In the genomic region with DNA sequence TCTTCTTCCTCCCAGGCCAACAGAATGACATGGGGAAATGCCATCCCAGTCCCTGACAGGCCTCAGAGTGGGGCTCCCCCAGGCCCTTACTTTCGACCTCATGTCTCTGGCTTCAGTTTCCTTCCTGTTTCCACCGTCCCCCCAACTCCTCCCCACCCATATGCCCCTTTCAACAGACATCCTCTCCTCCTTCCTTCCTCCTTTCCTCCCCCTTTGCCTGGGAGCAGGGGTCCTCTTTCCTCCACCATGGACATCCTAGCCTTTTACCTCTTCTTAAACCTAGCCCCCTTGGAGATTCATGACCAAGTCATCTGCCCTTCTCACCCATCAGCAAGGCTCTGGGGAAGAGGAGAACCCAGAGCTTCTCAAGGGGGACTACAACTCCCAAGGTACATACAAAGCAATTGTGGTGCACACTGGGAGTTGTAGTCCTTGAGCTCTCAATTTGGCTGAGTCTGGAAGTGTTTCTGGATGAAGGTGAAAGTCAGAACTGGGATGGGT, we compare ENCODE assay signal across 8 cellular contexts. TPM values are rescaled to one million over a fixed set of nuclear protein-coding genes. Genes with fewer than 3 reads are reported as not detected.
DNase-seq lines count a peak whose midpoint lies in the region; ATAC-seq and TF ChIP-seq lines count a peak whose summit lies in the region.
"Had no signal": no experiment of that assay in that cellular context is flagged by ENCODE, and none has a peak within 500 bp of the region (broad histone marks: within the 10 kb centered on the region; RNA-seq: fewer than 3 reads in every experiment).

No MANE protein-coding gene starts in this region.

- no peak for DNase-seq in HCT116 (ENCODE audit: low read depth, low spot score)
- no peak for DNase-seq in PC-3
- no peak for DNase-seq in mucosa of gallbladder (ENCODE audit: low spot score)

- POLR2A ChIA-PET in HCT116 (lab: Charles Lee) (interaction anchor here (1.0 kb wide), 1 partner anchor 10 kb away, joined by 3 read pairs; no protein-coding TSS in a partner anchor), PC-3 (lab: Charles Lee; ENCODE audit: unreplicated experiment) (interaction anchor here (0.6 kb wide), 1 partner anchor 10 kb away, joined by 3 read pairs; no protein-coding TSS in a partner anchor)

- no peaks in the 10 kb centered on the region for H3K36me3 Mint-ChIP-seq in brain

- H4K20me1 ChIP-seq in HCT116 (ENCODE audit: insufficient read depth) (no peaks in the 10 kb centered on the region), PC-3 (ENCODE audit: low read length) (0 out of 2 replicates have a peak, but pooled peaks cover 3% of the 10 kb centered on the region)

- CTCF ChIA-PET in HCT116 (lab: Charles Lee), result interaction anchor here (2.3 kb wide), 1 partner anchor 11 kb away, joined by 11 read pairs; no protein-coding TSS in a partner anchor
- CTCF ChIA-PET in PC-3 (lab: Charles Lee), result no interaction called here

- TF ChIP-seq POLR2A in HCT116 (IDR thresholded peaks at IDR 0.05; ENCODE audit: borderline replicate concordance, extremely low read depth, insufficient read depth, insufficient read length), result no peak

- RAD21 ChIA-PET in HCT116 (lab: Charles Lee; ENCODE audit: low non-redundant PET in 1 of 2, low total read pairs in 2 of 2, uncharacterized antibody in 2 of 2, unreplicated experiment in 2 of 2), result no interaction called here

- peak overlapping the region; percentile 3 to 73 (median 58) for H3K4me3 Mint-ChIP-seq in brain

- H3K4me1 Mint-ChIP-seq in brain, result peaks cover 59% of the 10 kb centered on the region

- H3K36me3 ChIP-seq in HCT116 (ENCODE audit: control insufficient read depth in 1 of 2, insufficient read depth in 2 of 2, low read length in 2 of 2) (peaks cover 0 to 7% of the 10 kb centered on the region in 2 experiments; a peak in 2 of 4 replicates), PC-3 (ENCODE audit: low read depth, low read length) (peaks cover 16% of the 10 kb centered on the region; the same call in 1 of the 2 replicates), mucosa of stomach (ENCODE audit: control insufficient read depth, insufficient read depth, low read length) (no peaks in the 10 kb centered on the region)

- H3K27me3 ChIP-seq in HCT116 (ENCODE audit: insufficient read depth, low read length) (no peaks in the 10 kb centered on the region), PC-3 (ENCODE audit: low read length) (no peaks in the 10 kb centered on the region), mucosa of stomach (ENCODE audit: control insufficient read depth, insufficient read depth, low read length) (no peaks in the 10 kb centered on the region)

- peak overlapping the region; percentile 13; the same call in 1 of the 2 replicates for H3K27ac ChIP-seq in HCT116 (ENCODE audit: low read depth, low read length)
- no peak overlapping the region for H3K27ac ChIP-seq in PC-3 (ENCODE audit: low read length)

- no peak overlapping the region for H2AFZ ChIP-seq in HCT116 (ENCODE audit: low read depth, low read length, poor library complexity, severe bottlenecking)
- no peak overlapping the region for H2AFZ ChIP-seq in PC-3 (ENCODE audit: low read length)

- peaks cover 3% of the 10 kb centered on the region for H3K27me3 Mint-ChIP-seq in brain

- H3K9ac ChIP-seq in HCT116 (ENCODE audit: low read length), result no peak overlapping the region
- no peak overlapping the region for H3K9ac ChIP-seq in PC-3 (ENCODE audit: low read length)
- H3K9ac ChIP-seq in mucosa of stomach (ENCODE audit: low read length), result peak overlapping the region; percentile 99

- ATAC-seq in HCT116, result no peak
- ATAC-seq in PC-3, result no peak
- no peak for ATAC-seq in HG02970 (IDR thresholded peaks at IDR 0.05; ENCODE audit: low FRiP score, unreplicated experiment)
- no peak for ATAC-seq in HG03095 (IDR thresholded peaks at IDR 0.05; ENCODE audit: unreplicated experiment)

- H3K4me3 ChIP-seq in HCT116 (replicated peaks in 1 of 2; ENCODE audit: low read depth in 1 of 2, low read length in 2 of 2) (no peak overlapping the region), PC-3 (ENCODE audit: low read length) (no peak overlapping the region), mucosa of stomach (ENCODE audit: low read length) (no peak overlapping the region)

- H3K79me2 ChIP-seq in HCT116 (ENCODE audit: insufficient read depth, low read length) (peaks cover 86% of the 10 kb centered on the region), PC-3 (ENCODE audit: low read length) (peaks cover 91% of the 10 kb centered on the region)

- H3K4me2 ChIP-seq in HCT116 (ENCODE audit: low read length), result no peak overlapping the region
- H3K4me2 ChIP-seq in PC-3 (ENCODE audit: low read length), result peak overlapping the region; percentile 98

- TF ChIP-seq RAD21 in HCT116 (IDR thresholded peaks at IDR 0.05; ENCODE audit: low read depth), result no peak

- H3K9me2 ChIP-seq in HCT116 (ENCODE audit: insufficient read depth) (no peaks in the 10 kb centered on the region), PC-3 (replicated peaks; ENCODE audit: low read length) (no peaks in the 10 kb centered on the region)

- H3K4me1 ChIP-seq in HCT116 (ENCODE audit: control insufficient read depth in 1 of 2, insufficient read depth in 2 of 2, low read length in 2 of 2), result peaks cover 18 to 69% of the 10 kb centered on the region in 2 experiments
- peaks cover 37% of the 10 kb centered on the region for H3K4me1 ChIP-seq in PC-3 (ENCODE audit: insufficient read depth, low read length)
- peaks cover 72% of the 10 kb centered on the region for H3K4me1 ChIP-seq in mucosa of stomach (ENCODE audit: control insufficient read depth, insufficient read depth, low read length)

- TF ChIP-seq CTCF in HCT116 (IDR thresholded peaks at IDR 0.05 in 2 of 3, conservative IDR thresholded peaks at IDR 0.05 in 1 of 3; ENCODE audit: borderline replicate concordance in 1 of 3, insufficient read depth in 1 of 3, low read depth in 2 of 3, low read length in 2 of 3) (no peak), PC-3 (conservative IDR thresholded peaks at IDR 0.05; ENCODE audit: low read depth, low read length) (no peak), brain (conservative IDR thresholded peaks at IDR 0.05) (no peak)

- peaks cover 4% of the 10 kb centered on the region for H3F3A ChIP-seq in PC-3 (ENCODE audit: low read length, unreplicated experiment)

- intact Hi-C loops in HCT116 (cut with micrococcal nuclease), result no loop called here
- intact Hi-C loops in PC-3 (cut with micrococcal nuclease), result no loop called here

- peak overlapping the region; percentile 63 to 100 (median 94) for H3K27ac Mint-ChIP-seq in brain

- H3K9me3 ChIP-seq in HCT116 (ENCODE audit: control insufficient read depth in 1 of 2, insufficient read depth in 1 of 2, low read depth in 1 of 2, low read length in 2 of 2) (no peaks in the 10 kb centered on the region), PC-3 (ENCODE audit: low read length) (no peaks in the 10 kb centered on the region), mucosa of stomach (ENCODE audit: control insufficient read depth, low read length) (no peaks in the 10 kb centered on the region)

- BruUV-seq in HCT116 (replicated peaks; lab: Mats Ljungman, UMichigan) (no TSS peak), PC-3 (replicated peaks; lab: Mats Ljungman, UMichigan) (no TSS peak)

- no peaks in the 10 kb centered on the region for H3K9me3 Mint-ChIP-seq in brain

TF ChIP-seq in HCT116, 20 proteins besides CTCF, POLR2A, EP300 and RAD21 (continues in another document):
- TF ChIP-seq EZH2phosphoT487 (IDR thresholded peaks at IDR 0.05; ENCODE audit: borderline replicate concordance) (no peak), ZFX (IDR thresholded peaks at IDR 0.05) (no peak), ZNF274 (IDR thresholded peaks at IDR 0.05; ENCODE audit: low read depth, low read length) (no peak), POLR2AphosphoS5 (IDR thresholded peaks at IDR 0.05; ENCODE audit: low read depth, low read length) (no peak)
- TF ChIP-seq, protein P1, sequence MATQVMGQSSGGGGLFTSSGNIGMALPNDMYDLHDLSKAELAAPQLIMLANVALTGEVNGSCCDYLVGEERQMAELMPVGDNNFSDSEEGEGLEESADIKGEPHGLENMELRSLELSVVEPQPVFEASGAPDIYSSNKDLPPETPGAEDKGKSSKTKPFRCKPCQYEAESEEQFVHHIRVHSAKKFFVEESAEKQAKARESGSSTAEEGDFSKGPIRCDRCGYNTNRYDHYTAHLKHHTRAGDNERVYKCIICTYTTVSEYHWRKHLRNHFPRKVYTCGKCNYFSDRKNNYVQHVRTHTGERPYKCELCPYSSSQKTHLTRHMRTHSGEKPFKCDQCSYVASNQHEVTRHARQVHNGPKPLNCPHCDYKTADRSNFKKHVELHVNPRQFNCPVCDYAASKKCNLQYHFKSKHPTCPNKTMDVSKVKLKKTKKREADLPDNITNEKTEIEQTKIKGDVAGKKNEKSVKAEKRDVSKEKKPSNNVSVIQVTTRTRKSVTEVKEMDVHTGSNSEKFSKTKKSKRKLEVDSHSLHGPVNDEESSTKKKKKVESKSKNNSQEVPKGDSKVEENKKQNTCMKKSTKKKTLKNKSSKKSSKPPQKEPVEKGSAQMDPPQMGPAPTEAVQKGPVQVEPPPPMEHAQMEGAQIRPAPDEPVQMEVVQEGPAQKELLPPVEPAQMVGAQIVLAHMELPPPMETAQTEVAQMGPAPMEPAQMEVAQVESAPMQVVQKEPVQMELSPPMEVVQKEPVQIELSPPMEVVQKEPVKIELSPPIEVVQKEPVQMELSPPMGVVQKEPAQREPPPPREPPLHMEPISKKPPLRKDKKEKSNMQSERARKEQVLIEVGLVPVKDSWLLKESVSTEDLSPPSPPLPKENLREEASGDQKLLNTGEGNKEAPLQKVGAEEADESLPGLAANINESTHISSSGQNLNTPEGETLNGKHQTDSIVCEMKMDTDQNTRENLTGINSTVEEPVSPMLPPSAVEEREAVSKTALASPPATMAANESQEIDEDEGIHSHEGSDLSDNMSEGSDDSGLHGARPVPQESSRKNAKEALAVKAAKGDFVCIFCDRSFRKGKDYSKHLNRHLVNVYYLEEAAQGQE (IDR thresholded peaks at IDR 0.05; ENCODE audit: low read depth), result no peak

RNA-seq across cellular contexts. Expression of gene ZBTB7B, which starts 4.0 kb away (rescaled TPM):
- 57.0 TPM for total RNA-seq in HCT116 (2021; ENCODE audit: unreplicated experiment)
- 42.3 and 47.5 TPM in 2 replicates for polyA plus RNA-seq in HCT116 (2012)
- 39.7 and 59.1 TPM in 2 replicates for total RNA-seq in PC-3 (2014; rRNA removed)
- 25.7 TPM for polyA plus RNA-seq in brain (ENCODE audit: insufficient read depth, low read depth, low replicate concordance)
- total RNA-seq in mucosa of gallbladder, result 122 TPM

RNA-seq across cellular contexts. Expression of gene LENEP, which starts 13.3 kb away (rescaled TPM):
- 0.42 TPM for total RNA-seq in HCT116 (2021; ENCODE audit: unreplicated experiment)
- 0.31 TPM in 1 of 2 replicates, not detected in the other for polyA plus RNA-seq in HCT116 (2012)
- not detected in 2 replicates for total RNA-seq in PC-3 (2014; rRNA removed)
- not detected for polyA plus RNA-seq in brain (ENCODE audit: insufficient read depth, low read depth, low replicate concordance)
- not detected for total RNA-seq in mucosa of gallbladder
- total RNA-seq: M059J had no signal

RNA-seq across cellular contexts. Expression of gene FLAD1, which starts 23.5 kb away (rescaled TPM):
- total RNA-seq in HCT116 (2021; ENCODE audit: unreplicated experiment) (58.4 TPM), PC-3 (2014; rRNA removed) (58.5 and 84.0 TPM in 2 replicates), mucosa of gallbladder (37.9 TPM)
- polyA plus RNA-seq in HCT116 (2012), result 49.9 and 53.7 TPM in 2 replicates
- 47.9 TPM for polyA plus RNA-seq in brain (ENCODE audit: insufficient read depth, low read depth, low replicate concordance)

RNA-seq across cellular contexts. Expression of gene DCST2, which starts 26.9 kb away (rescaled TPM):
- total RNA-seq in HCT116 (2021; ENCODE audit: unreplicated experiment), result 2.0 TPM
- 2.4 and 2.9 TPM in 2 replicates for polyA plus RNA-seq in HCT116 (2012)
- total RNA-seq in PC-3 (2014; rRNA removed), result 0.18 and 3.0 TPM in 2 replicates
- 0.81 TPM for polyA plus RNA-seq in brain (ENCODE audit: insufficient read depth, low read depth, low replicate concordance)
- total RNA-seq in mucosa of gallbladder, result 1.0 TPM
- total RNA-seq: M059J had no signal

RNA-seq across cellular contexts. Expression of gene DCST1, which starts 27.0 kb away (rescaled TPM):
- total RNA-seq in HCT116 (2021; ENCODE audit: unreplicated experiment), result 0.32 TPM
- polyA plus RNA-seq in HCT116 (2012), result 0.08 and 0.14 TPM in 2 replicates
- not detected in 2 replicates for total RNA-seq in PC-3 (2014; rRNA removed)
- not detected for polyA plus RNA-seq in brain (ENCODE audit: insufficient read depth, low read depth, low replicate concordance)
- not detected for total RNA-seq in mucosa of gallbladder
- total RNA-seq: M059J had no signal
